34 cellular contexts compared by ENCODE assay signal in genomic region chr2:22601007-22601406, GRCh38.
"Had no signal": no experiment of that assay in that cellular context is flagged by ENCODE, and none has a peak within 500 bp of the region (broad histone marks: within the 10 kb centered on the region; RNA-seq: fewer than 3 reads in every experiment).

No MANE protein-coding gene starts in this region.

- H3K27me3 ChIP-seq: MG63 had no signal

- H3K36me3 ChIP-seq: MG63, WERI-Rb-1 had no signal

- H3K36me3 Mint-ChIP-seq: activated CD8-positive, alpha-beta memory T cell treated with anti-CD3 and anti-CD28 coated beads, Interleukin-2, amount 10 ng/mL, durations not matched to agents 7 days and 5 days; activated naive CD4-positive, alpha-beta T cell treated with anti-CD3 and anti-CD28 coated beads, Interleukin-2, amount 10 ng/mL, durations not matched to agents 7 days and 5 days; activated naive CD8-positive, alpha-beta T cell; brain had no signal

- H3K9me3 Mint-ChIP-seq: activated naive CD4-positive, alpha-beta T cell treated with anti-CD3 and anti-CD28 coated beads, Interleukin-2, amount 10 ng/mL, durations not matched to agents 7 days and 5 days had no signal

- H3K27ac ChIP-seq: WERI-Rb-1 had no signal

- H3K27ac Mint-ChIP-seq: activated CD4-positive, alpha-beta memory T cell treated with anti-CD3 and anti-CD28 coated beads, Interleukin-2, amount 10 ng/mL, durations not matched to agents 7 days and 5 days; activated CD8-positive, alpha-beta memory T cell treated with anti-CD3 and anti-CD28 coated beads, Interleukin-2, amount 10 ng/mL, durations not matched to agents 7 days and 5 days; activated naive CD4-positive, alpha-beta T cell treated with anti-CD3 and anti-CD28 coated beads, Interleukin-2, amount 10 ng/mL, durations not matched to agents 7 days and 5 days; activated naive CD8-positive, alpha-beta T cell; activated naive CD8-positive, alpha-beta T cell treated with anti-CD3 and anti-CD28 coated beads, Interleukin-2, amount 50 U/mL, for 24 hours; brain had no signal

- H3K27me3 Mint-ChIP-seq: activated CD4-positive, alpha-beta memory T cell treated with anti-CD3 and anti-CD28 coated beads, Interleukin-2, amount 10 ng/mL, durations not matched to agents 7 days and 5 days; activated CD8-positive, alpha-beta memory T cell treated with anti-CD3 and anti-CD28 coated beads, Interleukin-2, amount 10 ng/mL, durations not matched to agents 7 days and 5 days; activated naive CD4-positive, alpha-beta T cell treated with anti-CD3 and anti-CD28 coated beads, Interleukin-2, amount 10 ng/mL, durations not matched to agents 7 days and 5 days; activated naive CD8-positive, alpha-beta T cell; activated naive CD8-positive, alpha-beta T cell treated with anti-CD3 and anti-CD28 coated beads, Interleukin-2, amount 50 U/mL, for 24 hours; brain had no signal

- H3K9me3 ChIP-seq: MG63 had no signal

- H3K4me3 Mint-ChIP-seq: activated CD4-positive, alpha-beta memory T cell treated with anti-CD3 and anti-CD28 coated beads, Interleukin-2, amount 10 ng/mL, durations not matched to agents 7 days and 5 days; activated CD8-positive, alpha-beta memory T cell treated with anti-CD3 and anti-CD28 coated beads, Interleukin-2, amount 10 ng/mL, durations not matched to agents 7 days and 5 days; activated naive CD4-positive, alpha-beta T cell treated with anti-CD3 and anti-CD28 coated beads, Interleukin-2, amount 10 ng/mL, durations not matched to agents 7 days and 5 days; activated naive CD8-positive, alpha-beta T cell; activated naive CD8-positive, alpha-beta T cell treated with anti-CD3 and anti-CD28 coated beads, Interleukin-2, amount 50 U/mL, for 24 hours; brain had no signal

- H3K4me3 ChIP-seq: MG63 had no signal

- ATAC-seq: activated CD8-positive, alpha-beta memory T cell treated with anti-CD3 and anti-CD28 coated beads, Interleukin-2, amount 10 ng/mL, durations not matched to agents 7 days and 5 days; activated naive CD8-positive, alpha-beta T cell treated with anti-CD3 and anti-CD28 coated beads, Interleukin-2, amount 50 U/mL, for 24 hours had no signal

- FAIRE-seq: bronchial epithelial cell had no signal

- DNase-seq: activated CD4-positive, alpha-beta memory T cell treated with anti-CD3 and anti-CD28 coated beads, Interleukin-2, amount 10 ng/mL, durations not matched to agents 7 days and 5 days; activated CD4-positive, alpha-beta T cell treated with anti-CD3 and anti-CD28 coated beads for 1 hour; activated CD4-positive, alpha-beta T cell treated with anti-CD3 and anti-CD28 coated beads for 48 hours; activated CD4-positive, CD25-positive, alpha-beta regulatory T cell; activated CD8-positive, alpha-beta memory T cell treated with anti-CD3 and anti-CD28 coated beads for 24 hours; activated CD8-positive, alpha-beta memory T cell treated with anti-CD3 and anti-CD28 coated beads, Interleukin-2, amount 10 ng/mL, durations not matched to agents 7 days and 5 days; activated CD8-positive, alpha-beta memory T cell treated with anti-CD3 and anti-CD28 coated beads, Interleukin-2, amount 50 U/mL, for 48 hours; activated effector memory CD4-positive, alpha-beta T cell treated with Interleukin-2 at 50 U/mL for 16 hours; activated naive CD4-positive, alpha-beta T cell treated with anti-CD3 and anti-CD28 coated beads, Interleukin-2, amount 10 ng/mL, durations not matched to agents 7 days and 5 days; activated naive CD8-positive, alpha-beta T cell treated with anti-CD3 and anti-CD28 coated beads, Interleukin-2, amount 50 U/mL, for 24 hours; activated T-cell treated with anti-CD3 and anti-CD28 coated beads, Interleukin-2, amount 50 U/mL, for 48 hours; anterior cingulate cortex; central memory CD4-positive, alpha-beta T cell; Kasumi-1; KG1; MG63; NCI-H1048; NCI-H1105 treated with DMSO at 0.1 percent for 48 hours; NCI-H1436 treated with DMSO at 0.1 percent for 48 hours; NCI-H187 treated with DMSO at 0.1 percent for 48 hours; NCI-H2171 treated with DMSO at 0.1 percent for 48 hours; NCI-H2227 treated with DMSO at 0.1 percent for 48 hours; NCI-H446 treated with DMSO at 0.1 percent for 48 hours; NCI-H69; OCI-M1; Right ventricle myocardium superior; SW 1271; T-helper 1 cell; T-helper 2 cell; T1000; WERI-Rb-1 had no signal

- H3K4me1 Mint-ChIP-seq: activated CD4-positive, alpha-beta memory T cell treated with anti-CD3 and anti-CD28 coated beads, Interleukin-2, amount 10 ng/mL, durations not matched to agents 7 days and 5 days; activated CD8-positive, alpha-beta memory T cell treated with anti-CD3 and anti-CD28 coated beads, Interleukin-2, amount 10 ng/mL, durations not matched to agents 7 days and 5 days; activated naive CD4-positive, alpha-beta T cell treated with anti-CD3 and anti-CD28 coated beads, Interleukin-2, amount 10 ng/mL, durations not matched to agents 7 days and 5 days; activated naive CD8-positive, alpha-beta T cell treated with anti-CD3 and anti-CD28 coated beads, Interleukin-2, amount 50 U/mL, for 24 hours had no signal
